In genomic region chr7:72577107-72577506, GRCh38 we compare ENCODE assay signal across 25 cellular contexts.
A peak's percentile ranks its signal among the peaks of the same experiment; 100 is the strongest.
DNase-seq lines count a peak whose midpoint lies in the region; ATAC-seq, FAIRE-seq and TF ChIP-seq lines count a peak whose summit lies in the region.
"Had no signal": no experiment of that assay in that cellular context is flagged by ENCODE, and none has a peak within 500 bp of the region (broad histone marks: within the 10 kb centered on the region; RNA-seq: fewer than 3 reads in every experiment).

No MANE protein-coding gene starts in this region.

- in situ Hi-C loops in HepG2 (cut with HindIII; ENCODE audit: extremely low pct_ligation_motif_present, low pct_unique_long_range_greater_than_20kb): no loop called here

- no peak overlapping the region for H2AFZ ChIP-seq in HepG2 (ENCODE audit: low read length)
- no peak overlapping the region for H2AFZ ChIP-seq in osteoblast (ENCODE audit: low read length)
- H2AFZ ChIP-seq: GM23248 had no signal

- CTCF ChIA-PET in HepG2 (lab: Yijun Ruan, JAX; ENCODE audit: low intra/inter-chr PET ratio, low total read pairs): no interaction called here

- intact Hi-C loops in HepG2 (cut with micrococcal nuclease; ENCODE audit: unreplicated experiment): no loop called here
- intact Hi-C loops in right lobe of liver (cut with DNase I): no loop called here
- intact Hi-C loops in adrenal gland (cut with DNase I): no loop called here
- intact Hi-C loops in vagina (cut with DNase I): no loop called here

- H3K4me2 ChIP-seq in HepG2 (ENCODE audit: low read depth, low read length) (no peak overlapping the region), osteoblast (ENCODE audit: insufficient read depth, low read length) (no peak overlapping the region)
- H3K4me2 ChIP-seq: BLaER1 treated with 17β-estradiol and CSF1 and Interleukin-3, amounts not matched to agents 10 nM and 100 nM had no signal

- TF ChIP-seq POLR2A in HepG2 (IDR thresholded peaks at IDR 0.05; ENCODE audit: insufficient read depth in 1 of 2, low read depth in 2 of 2, low read length in 2 of 2) (no peak), right lobe of liver (IDR thresholded peaks at IDR 0.05) (no peak), adrenal gland (IDR thresholded peaks at IDR 0.05) (no peak), vagina (IDR thresholded peaks at IDR 0.05) (no peak)

- H3K36me3 ChIP-seq in HepG2 (replicated peaks in 1 of 2; ENCODE audit: control insufficient read depth in 1 of 2, insufficient read depth in 2 of 2, low read length in 2 of 2) (no peaks in the 10 kb centered on the region), right lobe of liver (no peaks in the 10 kb centered on the region), adrenal gland (replicated peaks in 1 of 2) (no peaks in the 10 kb centered on the region), osteoblast (ENCODE audit: insufficient read depth, low read length) (no peaks in the 10 kb centered on the region), vagina (peaks cover 0 to 4% of the 10 kb centered on the region in 2 donors)
- H3K36me3 ChIP-seq: BE2C had no signal

- no peak for TF ChIP-seq EP300 in HepG2 (IDR thresholded peaks at IDR 0.05; ENCODE audit: low read depth in 2 of 2, low read length in 2 of 2)
- no peak for TF ChIP-seq EP300 in HepG2 (CRISPR knock-in tag; IDR thresholded peaks at IDR 0.05; ENCODE audit: borderline replicate concordance)

- H3K27me3 ChIP-seq in HepG2 (ENCODE audit: control insufficient read depth in 1 of 2, insufficient read depth in 2 of 2, low read length in 2 of 2) (no peaks in the 10 kb centered on the region), right lobe of liver (no peaks in the 10 kb centered on the region), adrenal gland (no peaks in the 10 kb centered on the region), osteoblast (ENCODE audit: insufficient read depth, low read length) (no peaks in the 10 kb centered on the region), vagina (no peaks in the 10 kb centered on the region)
- H3K27me3 ChIP-seq: BE2C; BLaER1 treated with 17β-estradiol and CSF1 and Interleukin-3, amounts not matched to agents 10 nM and 100 nM had no signal

- H3K4me1 ChIP-seq in HepG2 (ENCODE audit: insufficient read depth, low read length) (peaks cover 5% of the 10 kb centered on the region; the same call in 1 of the 2 replicates), right lobe of liver (no peaks in the 10 kb centered on the region), adrenal gland (replicated peaks in 1 of 2) (peaks cover 0 to 3% of the 10 kb centered on the region in 2 donors), osteoblast (ENCODE audit: insufficient read depth, low read length) (no peaks in the 10 kb centered on the region), vagina (no peaks in the 10 kb centered on the region)
- H3K4me1 ChIP-seq: BE2C; BLaER1 treated with 17β-estradiol and CSF1 and Interleukin-3, amounts not matched to agents 10 nM and 100 nM had no signal

- POLR2A ChIA-PET in HepG2 (lab: Yijun Ruan, JAX): no interaction called here

- no TSS peak for BruUV-seq in HepG2 (replicated peaks; lab: Mats Ljungman, UMichigan)

- TF ChIP-seq RAD21 in HepG2 (CRISPR knock-in tag; IDR thresholded peaks at IDR 0.05): no peak

- H3K4me3 ChIP-seq in HepG2 (replicated peaks in 1 of 3; ENCODE audit: insufficient read depth in 1 of 3, low read depth in 2 of 3, low read length in 3 of 3): no peak overlapping the region
- H3K4me3 ChIP-seq in right lobe of liver: no peak overlapping the region
- no peak overlapping the region for H3K4me3 ChIP-seq in adrenal gland
- H3K4me3 ChIP-seq in osteoblast (ENCODE audit: insufficient read depth, low read length): no peak overlapping the region
- no peak overlapping the region for H3K4me3 ChIP-seq in vagina
- H3K4me3 ChIP-seq: BLaER1 treated with 17β-estradiol and CSF1 and Interleukin-3, amounts not matched to agents 10 nM and 100 nM; GM12878; GM23248 had no signal

- DNase-seq in HepG2 (ENCODE audit: low spot score) (no peak), right lobe of liver (no peak), adrenal gland (no peak), osteoblast (ENCODE audit: insufficient read length, low spot score, missing footprints) (peak; percentile 4), vagina (ENCODE audit: extremely low spot score in 2 of 2) (no peak)
- DNase-seq in activated CD8-positive, alpha-beta memory T cell treated with anti-CD3 and anti-CD28 coated beads, Interleukin-2, amount 50 U/mL, for 4 hours: no peak
- DNase-seq: ACHN; AML-193; BE2C; CD4-positive, alpha-beta T cell; CD8-positive, alpha-beta memory T cell; DMS 273 treated with DMSO at 0.1 percent for 48 hours; DMS79; EL; GDM1; GM23248; H7 had no signal

- ATAC-seq in HepG2 (no peak), right lobe of liver (no peak)
- ATAC-seq: GM12878, HCT116 had no signal

- no peak overlapping the region for H3K27ac ChIP-seq in HepG2 (ENCODE audit: extremely low read length, insufficient read depth, low read length)
- H3K27ac ChIP-seq in right lobe of liver: no peak overlapping the region
- H3K27ac ChIP-seq in adrenal gland: peak overlapping the region in 4 of 5 donors; percentile 29 to 77 (median 38)
- H3K27ac ChIP-seq in osteoblast (ENCODE audit: low read depth, low read length): no peak overlapping the region
- no peak overlapping the region for H3K27ac ChIP-seq in vagina
- H3K27ac ChIP-seq: 22Rv1; BLaER1 treated with 17β-estradiol and CSF1 and Interleukin-3, amounts not matched to agents 10 nM and 100 nM; GM23248 had no signal

- TF ChIP-seq CTCF in HepG2 (CRISPR knock-in tag; IDR thresholded peaks at IDR 0.05): no peak
- TF ChIP-seq CTCF in right lobe of liver (IDR thresholded peaks at IDR 0.05): no peak
- TF ChIP-seq CTCF in adrenal gland (IDR thresholded peaks at IDR 0.05): no peak
- no peak for TF ChIP-seq CTCF in osteoblast (IDR thresholded peaks at IDR 0.05; ENCODE audit: extremely low read depth, low read depth, low read length)
- TF ChIP-seq CTCF in vagina (IDR thresholded peaks at IDR 0.05): no peak

- H3K79me2 ChIP-seq in HepG2 (ENCODE audit: insufficient read depth, low read length): no peaks in the 10 kb centered on the region
- no peaks in the 10 kb centered on the region for H3K79me2 ChIP-seq in osteoblast (ENCODE audit: insufficient read depth, low read length)

- no peak overlapping the region for H3K9ac ChIP-seq in HepG2 (ENCODE audit: insufficient read depth, low read depth, low read length)
- H3K9ac ChIP-seq: BLaER1 treated with 17β-estradiol and CSF1 and Interleukin-3, amounts not matched to agents 10 nM and 100 nM; GM23248 had no signal

- WGBS in HepG2 (ENCODE audit: low lambda C conversion rate): 98% methylated on average over 2 of the region's 2 CpGs
- 92% methylated on average over 2 of the region's 2 CpGs for WGBS in right lobe of liver (ENCODE audit: insufficient coverage, low coverage, low lambda C conversion rate, missing lambda C conversion rate)
- WGBS in adrenal gland, 4 donors: 96 to 100% (median 98%) methylated on average over 2 of the region's 2 CpGs

- H3K9me3 ChIP-seq in HepG2 (ENCODE audit: low read length): no peaks in the 10 kb centered on the region
- no peaks in the 10 kb centered on the region for H3K9me3 ChIP-seq in right lobe of liver
- H3K9me3 ChIP-seq in adrenal gland (replicated peaks in 1 of 3): no peaks in the 10 kb centered on the region
- H3K9me3 ChIP-seq in osteoblast (ENCODE audit: low read depth, low read length): no peaks in the 10 kb centered on the region
- H3K9me3 ChIP-seq in vagina: no peaks in the 10 kb centered on the region
- H3K9me3 ChIP-seq: BE2C; BLaER1 treated with 17β-estradiol and CSF1 and Interleukin-3, amounts not matched to agents 10 nM and 100 nM had no signal

- H4K20me1 ChIP-seq in HepG2 (ENCODE audit: insufficient read depth, low read length) (no peaks in the 10 kb centered on the region), osteoblast (ENCODE audit: insufficient read depth, low read length) (no peaks in the 10 kb centered on the region)
- H4K20me1 ChIP-seq: BLaER1 treated with 17β-estradiol and CSF1 and Interleukin-3, amounts not matched to agents 10 nM and 100 nM had no signal

- FAIRE-seq in HepG2 (lab: Jason Lieb, UNC): no peak
- FAIRE-seq: A204.1, D721Med, GM12878, GM19239, H1 had no signal

TF ChIP-seq in HepG2, 621 proteins besides CTCF, POLR2A, EP300 and RAD21:
- TF ChIP-seq MAFK (conservative IDR thresholded peaks at IDR 0.05 in 1 of 2, IDR thresholded peaks at IDR 0.05 in 1 of 2; ENCODE audit: low read length in 2 of 2) (peak; percentile 56 to 84; a peak in 3 of 4 replicates), HOXA7 (CRISPR knock-in tag; IDR thresholded peaks at IDR 0.05) (no peak), MAFF (IDR thresholded peaks at IDR 0.05; ENCODE audit: low read depth, low read length) (peak; percentile 72)

Comparison
In these comparisons a context has a peak if more than half of its experiments do, and no peak if none do; other contexts are left out.
1. H3K27ac ChIP-seq: peak in adrenal gland (4 of 5); none in HepG2 (single experiment), right lobe of liver (0 of 3), osteoblast (single experiment) and vagina (single experiment).